ENCODE assay signal across 8 cellular contexts in genomic region chr5:87151547-87151946, GRCh38.
DNase-seq lines count a peak whose midpoint lies in the region; ATAC-seq, FAIRE-seq and TF ChIP-seq lines count a peak whose summit lies in the region.

No MANE protein-coding gene starts in this region.

- in situ Hi-C loops in astrocyte of the spinal cord (cut with HindIII; ENCODE audit: low sequenced_read_pairs): no loop called here

- H3K4me1 ChIP-seq in small intestine (ENCODE audit: control insufficient read depth in 2 of 2, insufficient read depth in 1 of 2, low read depth in 1 of 2, low read length in 1 of 2): no peaks in the 10 kb centered on the region

- CTCF ChIA-PET in activated CD4-positive, alpha-beta memory T cell treated with anti-CD3 and anti-CD28 coated beads for 36 hours (lab: Charles Lee): interaction anchor here (0.6 kb wide), 1 partner anchor 95 kb away, joined by 3 read pairs; no protein-coding TSS in a partner anchor

- H3K27ac Mint-ChIP-seq in activated CD4-positive, alpha-beta memory T cell treated with anti-CD3 and anti-CD28 coated beads for 36 hours: no peak overlapping the region

- 20 to 30% (median 29%) methylated on average over 1 of the region's 1 CpG for WGBS in small intestine, 3 donors

- no peaks in the 10 kb centered on the region for H3K9me3 Mint-ChIP-seq in activated CD4-positive, alpha-beta memory T cell treated with anti-CD3 and anti-CD28 coated beads for 36 hours

- no peak overlapping the region for H3K27ac ChIP-seq in small intestine (ENCODE audit: low read depth in 1 of 2, low read length in 1 of 2)

- POLR2A ChIA-PET in activated CD4-positive, alpha-beta memory T cell treated with anti-CD3 and anti-CD28 coated beads for 36 hours (lab: Charles Lee): interaction anchor here (0.5 kb wide), 1 partner anchor 12 kb away, joined by 5 read pairs; no protein-coding TSS in a partner anchor

- intact Hi-C loops in activated CD4-positive, alpha-beta memory T cell treated with anti-CD3 and anti-CD28 coated beads for 36 hours (cut with micrococcal nuclease): no loop called here

- H3K27me3 Mint-ChIP-seq in activated CD4-positive, alpha-beta memory T cell treated with anti-CD3 and anti-CD28 coated beads for 36 hours: no peaks in the 10 kb centered on the region

- DNase-seq in HT1080 (ENCODE audit: low read depth): peak; percentile 98
- peak; percentile 91 for DNase-seq in astrocyte of the spinal cord (ENCODE audit: low read depth, low spot score)
- peak; percentile 69 for DNase-seq in pulmonary artery endothelial cell (ENCODE audit: low read depth, low spot score)
- no peak for DNase-seq in activated CD4-positive, alpha-beta memory T cell treated with anti-CD3 and anti-CD28 coated beads for 36 hours
- DNase-seq in small intestine: no peak
- no peak for DNase-seq in GM19240 (ENCODE audit: insufficient read length, low spot score)

- H3K4me3 Mint-ChIP-seq in activated CD4-positive, alpha-beta memory T cell treated with anti-CD3 and anti-CD28 coated beads for 36 hours: no peak overlapping the region

- ATAC-seq in GM18907 (IDR thresholded peaks at IDR 0.05; ENCODE audit: unreplicated experiment) (peak; percentile 57), GM18873 (IDR thresholded peaks at IDR 0.05; ENCODE audit: low FRiP score, unreplicated experiment) (no peak)

- H3K27me3 ChIP-seq in small intestine (ENCODE audit: control insufficient read depth in 2 of 2, insufficient read depth in 2 of 2, low read length in 2 of 2): no peaks in the 10 kb centered on the region

- H3K4me3 ChIP-seq in astrocyte of the spinal cord (ENCODE audit: low read depth, low read length) (no peak overlapping the region), small intestine (ENCODE audit: low read depth in 1 of 2, low read length in 2 of 2) (no peak overlapping the region)

- TF ChIP-seq CTCF in astrocyte of the spinal cord (IDR thresholded peaks at IDR 0.05; ENCODE audit: low read depth, low read length): no peak

- no peaks in the 10 kb centered on the region for H3K36me3 ChIP-seq in small intestine (ENCODE audit: control insufficient read depth in 2 of 2, insufficient read depth in 2 of 2, low read length in 2 of 2)

- FAIRE-seq in small intestine (lab: Jason Lieb, UNC): no peak

- H3K36me3 Mint-ChIP-seq in activated CD4-positive, alpha-beta memory T cell treated with anti-CD3 and anti-CD28 coated beads for 36 hours: no peaks in the 10 kb centered on the region

- no peaks in the 10 kb centered on the region for H3K9me3 ChIP-seq in small intestine (ENCODE audit: control insufficient read depth, low read depth)

- peaks cover 5% of the 10 kb centered on the region for H3K4me1 Mint-ChIP-seq in activated CD4-positive, alpha-beta memory T cell treated with anti-CD3 and anti-CD28 coated beads for 36 hours (ENCODE audit: low read depth)

Comparison
In these comparisons a context has a peak if more than half of its experiments do, and no peak if none do; other contexts are left out.
1. DNase-seq: peak in HT1080 (single experiment), astrocyte of the spinal cord (single experiment) and pulmonary artery endothelial cell (single experiment); none in activated CD4-positive, alpha-beta memory T cell treated with anti-CD3 and anti-CD28 coated beads for 36 hours (single experiment), small intestine (single experiment) and GM19240 (single experiment).